1 cellular context compared by ENCODE assay signal in the genomic region with DNA sequence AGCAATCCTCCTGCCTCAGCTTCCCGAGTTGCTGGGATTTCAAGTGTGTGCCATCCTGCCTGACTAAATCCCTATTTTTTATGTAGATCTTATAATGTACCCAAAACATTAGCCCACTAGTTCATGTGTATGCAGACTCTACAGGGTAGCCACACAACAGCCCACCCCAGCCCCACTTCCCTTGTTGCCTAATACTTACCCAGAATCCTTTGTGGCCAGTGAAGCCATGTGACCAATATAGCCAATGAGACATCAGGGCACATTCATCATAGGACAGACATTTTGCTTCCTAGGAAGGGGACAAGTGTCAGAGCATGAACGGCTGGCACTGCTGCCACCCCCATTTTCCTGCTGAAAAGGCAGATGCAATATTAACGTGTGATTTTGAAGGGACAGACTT.
TF ChIP-seq lines count a peak whose summit lies in the region.

No MANE protein-coding gene starts in this region.

TF ChIP-seq in HCT116, 20 proteins besides CTCF, POLR2A, EP300 and RAD21:
- TF ChIP-seq CEBPB (IDR thresholded peaks at IDR 0.05; ENCODE audit: low read depth), result 0 out of 2 replicates have a peak, but pooled peaks have one; percentile 25
- TF ChIP-seq TCF7L2 (IDR thresholded peaks at IDR 0.05; ENCODE audit: borderline replicate concordance, extremely low read depth, insufficient read depth, insufficient read length), result no peak
- TF ChIP-seq POLR2AphosphoS5 (IDR thresholded peaks at IDR 0.05; ENCODE audit: low read depth, low read length), result no peak
- TF ChIP-seq EZH2 (IDR thresholded peaks at IDR 0.05), result no peak
- no peak for TF ChIP-seq SP1 (IDR thresholded peaks at IDR 0.05; ENCODE audit: low read depth)
